1 cellular context compared by ENCODE assay signal in the genomic region with DNA sequence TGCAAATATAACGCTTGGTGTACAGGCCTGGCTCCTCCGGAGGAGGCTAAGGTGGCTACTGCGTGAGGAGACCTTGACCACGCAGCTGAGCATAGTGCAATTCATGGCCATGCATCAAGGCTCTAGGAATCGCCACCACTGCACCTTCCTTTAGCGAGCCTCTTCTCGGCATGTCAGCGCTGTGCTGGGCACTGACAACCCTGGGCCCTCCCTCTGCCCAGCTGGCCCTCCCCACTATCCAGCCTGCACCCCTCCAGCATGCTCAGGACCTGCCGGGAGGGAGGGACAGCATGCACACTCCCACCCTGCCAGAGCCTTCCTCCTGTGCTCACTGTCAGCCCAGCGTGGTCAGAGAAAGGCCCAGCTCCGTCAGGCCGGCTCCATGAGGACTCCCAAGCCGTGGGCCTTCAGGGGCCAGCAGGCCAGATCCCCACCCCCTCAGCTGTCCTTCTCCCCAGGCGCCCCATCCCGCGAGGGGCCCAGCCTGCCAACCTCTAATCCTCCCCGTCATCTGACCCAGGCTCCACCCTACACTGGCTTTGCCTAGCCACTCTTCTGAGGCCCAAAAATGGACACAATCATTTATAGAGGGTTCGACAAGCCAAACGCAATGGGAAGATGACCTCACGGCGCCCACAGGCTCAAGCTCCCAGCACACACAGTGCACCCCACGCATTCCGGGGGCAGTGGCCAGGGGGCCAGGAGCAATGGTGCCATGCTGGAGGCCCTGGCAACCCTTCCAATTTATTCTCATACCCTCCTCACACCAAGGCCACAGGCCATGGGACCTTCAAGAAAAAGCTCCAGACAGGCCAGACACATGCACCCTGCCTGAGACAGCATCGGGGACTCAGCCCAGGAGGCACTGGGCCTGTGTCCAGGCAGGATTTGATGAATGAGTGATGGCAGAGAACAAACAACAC.
TF ChIP-seq lines count a peak whose summit lies in the region.

No MANE protein-coding gene starts in this region.

TF ChIP-seq in SK-N-SH, 30 proteins besides CTCF, POLR2A, EP300 and RAD21 (continued from another document):
- TF ChIP-seq, protein P1, sequence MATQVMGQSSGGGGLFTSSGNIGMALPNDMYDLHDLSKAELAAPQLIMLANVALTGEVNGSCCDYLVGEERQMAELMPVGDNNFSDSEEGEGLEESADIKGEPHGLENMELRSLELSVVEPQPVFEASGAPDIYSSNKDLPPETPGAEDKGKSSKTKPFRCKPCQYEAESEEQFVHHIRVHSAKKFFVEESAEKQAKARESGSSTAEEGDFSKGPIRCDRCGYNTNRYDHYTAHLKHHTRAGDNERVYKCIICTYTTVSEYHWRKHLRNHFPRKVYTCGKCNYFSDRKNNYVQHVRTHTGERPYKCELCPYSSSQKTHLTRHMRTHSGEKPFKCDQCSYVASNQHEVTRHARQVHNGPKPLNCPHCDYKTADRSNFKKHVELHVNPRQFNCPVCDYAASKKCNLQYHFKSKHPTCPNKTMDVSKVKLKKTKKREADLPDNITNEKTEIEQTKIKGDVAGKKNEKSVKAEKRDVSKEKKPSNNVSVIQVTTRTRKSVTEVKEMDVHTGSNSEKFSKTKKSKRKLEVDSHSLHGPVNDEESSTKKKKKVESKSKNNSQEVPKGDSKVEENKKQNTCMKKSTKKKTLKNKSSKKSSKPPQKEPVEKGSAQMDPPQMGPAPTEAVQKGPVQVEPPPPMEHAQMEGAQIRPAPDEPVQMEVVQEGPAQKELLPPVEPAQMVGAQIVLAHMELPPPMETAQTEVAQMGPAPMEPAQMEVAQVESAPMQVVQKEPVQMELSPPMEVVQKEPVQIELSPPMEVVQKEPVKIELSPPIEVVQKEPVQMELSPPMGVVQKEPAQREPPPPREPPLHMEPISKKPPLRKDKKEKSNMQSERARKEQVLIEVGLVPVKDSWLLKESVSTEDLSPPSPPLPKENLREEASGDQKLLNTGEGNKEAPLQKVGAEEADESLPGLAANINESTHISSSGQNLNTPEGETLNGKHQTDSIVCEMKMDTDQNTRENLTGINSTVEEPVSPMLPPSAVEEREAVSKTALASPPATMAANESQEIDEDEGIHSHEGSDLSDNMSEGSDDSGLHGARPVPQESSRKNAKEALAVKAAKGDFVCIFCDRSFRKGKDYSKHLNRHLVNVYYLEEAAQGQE (IDR thresholded peaks at IDR 0.05; ENCODE audit: low read depth, low read length) = no peak
- no peak for TF ChIP-seq FOXJ3 (CRISPR knock-in tag; IDR thresholded peaks at IDR 0.05)
- no peak for TF ChIP-seq FOXM1 (IDR thresholded peaks at IDR 0.05; ENCODE audit: low read depth)
- no peak for TF ChIP-seq TCF12 (IDR thresholded peaks at IDR 0.05)
- TF ChIP-seq, protein P2, sequence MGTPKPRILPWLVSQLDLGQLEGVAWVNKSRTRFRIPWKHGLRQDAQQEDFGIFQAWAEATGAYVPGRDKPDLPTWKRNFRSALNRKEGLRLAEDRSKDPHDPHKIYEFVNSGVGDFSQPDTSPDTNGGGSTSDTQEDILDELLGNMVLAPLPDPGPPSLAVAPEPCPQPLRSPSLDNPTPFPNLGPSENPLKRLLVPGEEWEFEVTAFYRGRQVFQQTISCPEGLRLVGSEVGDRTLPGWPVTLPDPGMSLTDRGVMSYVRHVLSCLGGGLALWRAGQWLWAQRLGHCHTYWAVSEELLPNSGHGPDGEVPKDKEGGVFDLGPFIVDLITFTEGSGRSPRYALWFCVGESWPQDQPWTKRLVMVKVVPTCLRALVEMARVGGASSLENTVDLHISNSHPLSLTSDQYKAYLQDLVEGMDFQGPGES (IDR thresholded peaks at IDR 0.05; ENCODE audit: low read depth, low read length) = no peak
- TF ChIP-seq, protein P3, sequence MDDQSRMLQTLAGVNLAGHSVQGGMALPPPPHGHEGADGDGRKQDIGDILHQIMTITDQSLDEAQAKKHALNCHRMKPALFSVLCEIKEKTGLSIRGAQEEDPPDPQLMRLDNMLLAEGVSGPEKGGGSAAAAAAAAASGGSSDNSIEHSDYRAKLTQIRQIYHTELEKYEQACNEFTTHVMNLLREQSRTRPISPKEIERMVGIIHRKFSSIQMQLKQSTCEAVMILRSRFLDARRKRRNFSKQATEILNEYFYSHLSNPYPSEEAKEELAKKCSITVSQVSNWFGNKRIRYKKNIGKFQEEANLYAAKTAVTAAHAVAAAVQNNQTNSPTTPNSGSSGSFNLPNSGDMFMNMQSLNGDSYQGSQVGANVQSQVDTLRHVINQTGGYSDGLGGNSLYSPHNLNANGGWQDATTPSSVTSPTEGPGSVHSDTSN (IDR thresholded peaks at IDR 0.05) = no peak
- no peak for TF ChIP-seq TEAD4 (IDR thresholded peaks at IDR 0.05; ENCODE audit: borderline replicate concordance, insufficient read depth)
- TF ChIP-seq TAF1 (IDR thresholded peaks at IDR 0.05; ENCODE audit: borderline replicate concordance, low read depth, low read length) = no peak
- no peak for TF ChIP-seq YY1 (IDR thresholded peaks at IDR 0.05; ENCODE audit: low read depth)
- TF ChIP-seq JUND (IDR thresholded peaks at IDR 0.05) = no peak
- TF ChIP-seq ELF1 (IDR thresholded peaks at IDR 0.05) = no peak
- TF ChIP-seq, protein P4, sequence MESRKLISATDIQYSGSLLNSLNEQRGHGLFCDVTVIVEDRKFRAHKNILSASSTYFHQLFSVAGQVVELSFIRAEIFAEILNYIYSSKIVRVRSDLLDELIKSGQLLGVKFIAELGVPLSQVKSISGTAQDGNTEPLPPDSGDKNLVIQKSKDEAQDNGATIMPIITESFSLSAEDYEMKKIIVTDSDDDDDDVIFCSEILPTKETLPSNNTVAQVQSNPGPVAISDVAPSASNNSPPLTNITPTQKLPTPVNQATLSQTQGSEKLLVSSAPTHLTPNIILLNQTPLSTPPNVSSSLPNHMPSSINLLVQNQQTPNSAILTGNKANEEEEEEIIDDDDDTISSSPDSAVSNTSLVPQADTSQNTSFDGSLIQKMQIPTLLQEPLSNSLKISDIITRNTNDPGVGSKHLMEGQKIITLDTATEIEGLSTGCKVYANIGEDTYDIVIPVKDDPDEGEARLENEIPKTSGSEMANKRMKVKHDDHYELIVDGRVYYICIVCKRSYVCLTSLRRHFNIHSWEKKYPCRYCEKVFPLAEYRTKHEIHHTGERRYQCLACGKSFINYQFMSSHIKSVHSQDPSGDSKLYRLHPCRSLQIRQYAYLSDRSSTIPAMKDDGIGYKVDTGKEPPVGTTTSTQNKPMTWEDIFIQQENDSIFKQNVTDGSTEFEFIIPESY (IDR thresholded peaks at IDR 0.05; ENCODE audit: borderline replicate concordance, low read depth) = no peak
- no peak for TF ChIP-seq SMC3 (IDR thresholded peaks at IDR 0.05; ENCODE audit: low read depth, low read length)
- no peak for TF ChIP-seq CHD2 (IDR thresholded peaks at IDR 0.05; ENCODE audit: low read length, partially characterized antibody)
- no peak for TF ChIP-seq NRF1 (IDR thresholded peaks at IDR 0.05; ENCODE audit: low read depth, low read length)
- no peak for TF ChIP-seq MEF2A (IDR thresholded peaks at IDR 0.05; ENCODE audit: borderline replicate concordance, low read depth)
- TF ChIP-seq, protein P5, sequence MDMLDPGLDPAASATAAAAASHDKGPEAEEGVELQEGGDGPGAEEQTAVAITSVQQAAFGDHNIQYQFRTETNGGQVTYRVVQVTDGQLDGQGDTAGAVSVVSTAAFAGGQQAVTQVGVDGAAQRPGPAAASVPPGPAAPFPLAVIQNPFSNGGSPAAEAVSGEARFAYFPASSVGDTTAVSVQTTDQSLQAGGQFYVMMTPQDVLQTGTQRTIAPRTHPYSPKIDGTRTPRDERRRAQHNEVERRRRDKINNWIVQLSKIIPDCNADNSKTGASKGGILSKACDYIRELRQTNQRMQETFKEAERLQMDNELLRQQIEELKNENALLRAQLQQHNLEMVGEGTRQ (IDR thresholded peaks at IDR 0.05; ENCODE audit: borderline replicate concordance, low read depth, low read length) = no peak
- TF ChIP-seq GABPA (IDR thresholded peaks at IDR 0.05; ENCODE audit: low read depth) = no peak
- TF ChIP-seq, protein P6, sequence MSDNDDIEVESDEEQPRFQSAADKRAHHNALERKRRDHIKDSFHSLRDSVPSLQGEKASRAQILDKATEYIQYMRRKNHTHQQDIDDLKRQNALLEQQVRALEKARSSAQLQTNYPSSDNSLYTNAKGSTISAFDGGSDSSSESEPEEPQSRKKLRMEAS (IDR thresholded peaks at IDR 0.05; ENCODE audit: low read depth) = no peak
